ENCODE assay signal across 8 cellular contexts in genomic region chr13:79393564-79394249, GRCh38. TPM values are rescaled to one million over a fixed set of nuclear protein-coding genes. Genes with fewer than 3 reads are reported as not detected.
DNase-seq lines count a peak whose midpoint lies in the region; ATAC-seq and TF ChIP-seq lines count a peak whose summit lies in the region.

No MANE protein-coding gene starts in this region.

- H3K4me3 ChIP-seq in left lung, result no peak overlapping the region

- POLR2A ChIA-PET in activated CD8-positive, alpha-beta T cell treated with anti-CD3 and anti-CD28 coated beads for 36 hours (lab: Charles Lee), result interaction anchor here (0.7 to 4.0 kb wide), 5 partner anchors 9 to 66 kb away, joined by 3 to 39 read pairs (median 3); partner anchors contain the start of gene RBM26

- DNase-seq in activated CD4-positive, alpha-beta T cell treated with anti-CD3 and anti-CD28 coated beads for 4 hours, result peak; percentile 21 to 22
- DNase-seq in activated CD4-positive, alpha-beta T cell treated with anti-CD3 and anti-CD28 coated beads, Interleukin-2, amount 50 U/mL, for 4 hours, result no peak
- DNase-seq in NCI-H1436 treated with DMSO at 0.1 percent for 48 hours (lab: John Stamatoyannopoulos, UW), result peak; percentile 89
- peak; percentile 53 for DNase-seq in activated CD8-positive, alpha-beta T cell treated with anti-CD3 and anti-CD28 coated beads for 36 hours
- peak in 1 of 2 donors; percentile 38 for DNase-seq in left lung
- no peak for DNase-seq in cortex of kidney (lab: John Stamatoyannopoulos, UW)
- DNase-seq in Ammon's horn (ENCODE audit: low spot score), result no peak

- CTCF ChIA-PET in activated CD8-positive, alpha-beta T cell treated with anti-CD3 and anti-CD28 coated beads for 36 hours (lab: Charles Lee), result interaction anchor here (1.2 to 4.3 kb wide), 4 partner anchors 9 to 148 kb away, joined by 3 to 46 read pairs (median 8); partner anchors contain the start of gene RBM26

- intact Hi-C loops in activated CD8-positive, alpha-beta T cell treated with anti-CD3 and anti-CD28 coated beads for 36 hours (cut with micrococcal nuclease), result loop anchor here (1.0 to 5.0 kb wide), 2 partner anchors 41 to 88 kb away; partner anchors contain the start of gene NDFIP2
- intact Hi-C loops in left lung (cut with DNase I), result no loop called here

- peaks cover 12 to 57% of the 10 kb centered on the region in 2 donors for H3K4me1 ChIP-seq in left lung

- H3K27me3 ChIP-seq in left lung, result no peaks in the 10 kb centered on the region

- peaks cover 0 to 7% of the 10 kb centered on the region in 2 donors for H3K9me3 ChIP-seq in left lung

- peak; percentile 82 for ATAC-seq in HG02763 (IDR thresholded peaks at IDR 0.05; ENCODE audit: unreplicated experiment)
- peak; percentile 32 for ATAC-seq in activated CD8-positive, alpha-beta T cell treated with anti-CD3 and anti-CD28 coated beads for 36 hours
- peak; percentile 78 for ATAC-seq in left lung

- peak overlapping the region in 1 of 2 donors; percentile 39 for H3K27ac ChIP-seq in left lung

- H3K36me3 Mint-ChIP-seq in activated CD8-positive, alpha-beta T cell treated with anti-CD3 and anti-CD28 coated beads for 36 hours (ENCODE audit: low read depth), result peaks cover 47% of the 10 kb centered on the region

- peak overlapping the region; percentile 57 for H3K4me3 Mint-ChIP-seq in activated CD8-positive, alpha-beta T cell treated with anti-CD3 and anti-CD28 coated beads for 36 hours

- peaks cover 13% of the 10 kb centered on the region for H3K9me3 Mint-ChIP-seq in activated CD8-positive, alpha-beta T cell treated with anti-CD3 and anti-CD28 coated beads for 36 hours

- peak overlapping the region; percentile 81 for H3K27ac Mint-ChIP-seq in activated CD8-positive, alpha-beta T cell treated with anti-CD3 and anti-CD28 coated beads for 36 hours

- TF ChIP-seq CTCF in activated CD8-positive, alpha-beta T cell treated with anti-CD3 and anti-CD28 coated beads for 36 hours (IDR thresholded peaks at IDR 0.05), result no peak
- no peak for TF ChIP-seq CTCF in left lung (IDR thresholded peaks at IDR 0.05)

- H3K36me3 ChIP-seq in left lung, result peaks cover 0 to 15% of the 10 kb centered on the region in 2 donors

- H3K4me1 Mint-ChIP-seq in activated CD8-positive, alpha-beta T cell treated with anti-CD3 and anti-CD28 coated beads for 36 hours (ENCODE audit: low read depth), result peaks cover 71% of the 10 kb centered on the region

- H3K27me3 Mint-ChIP-seq in activated CD8-positive, alpha-beta T cell treated with anti-CD3 and anti-CD28 coated beads for 36 hours, result no peaks in the 10 kb centered on the region

RNA-seq across cellular contexts. Expression of gene RBM26, which starts 12.3 kb away (rescaled TPM):
- total RNA-seq in activated CD8-positive, alpha-beta T cell treated with anti-CD3 and anti-CD28 coated beads for 36 hours, result 10 to 100 TPM; 57.6 to 61.1 TPM
- 10 to 100 TPM; 29.0 to 39.5 TPM for total RNA-seq in left lung

Comparison
In these comparisons a context has a peak if more than half of its experiments do, and no peak if none do; other contexts are left out.
1. DNase-seq: peak in activated CD4-positive, alpha-beta T cell treated with anti-CD3 and anti-CD28 coated beads for 4 hours (2 of 2), NCI-H1436 treated with DMSO at 0.1 percent for 48 hours (single experiment) and activated CD8-positive, alpha-beta T cell treated with anti-CD3 and anti-CD28 coated beads for 36 hours (single experiment); none in activated CD4-positive, alpha-beta T cell treated with anti-CD3 and anti-CD28 coated beads, Interleukin-2, amount 50 U/mL, for 4 hours (0 of 2), cortex of kidney (single experiment) and Ammon's horn (single experiment).
2. ATAC-seq: peak in every context shown above with its lines; median percentile 82 in HG02763; 78 in left lung; 32 in activated CD8-positive, alpha-beta T cell treated with anti-CD3 and anti-CD28 coated beads for 36 hours.